27 cellular contexts compared by ENCODE assay signal in the genomic region with DNA sequence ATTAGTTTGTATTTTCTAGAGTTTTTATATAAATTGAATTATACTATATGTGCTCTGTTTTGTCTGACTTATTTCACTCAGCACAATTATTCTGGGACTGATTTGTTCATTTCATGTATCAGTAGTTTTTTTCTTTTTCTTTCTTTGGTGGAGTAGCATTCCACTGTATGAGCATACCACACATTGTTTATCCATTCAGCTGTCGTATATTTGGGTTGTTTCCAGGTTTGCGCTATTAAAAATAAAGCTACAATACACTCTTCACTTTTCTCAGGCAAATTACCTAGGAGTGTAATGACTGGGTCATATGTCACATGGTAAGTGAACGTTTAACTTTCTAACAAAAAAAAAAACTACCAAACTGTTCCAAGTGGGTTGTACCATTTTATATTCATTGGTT.
"Had no signal": no experiment of that assay in that cellular context is flagged by ENCODE, and none has a peak within 500 bp of the region (broad histone marks: within the 10 kb centered on the region; RNA-seq: fewer than 3 reads in every experiment).

No MANE protein-coding gene starts in this region.

- H3K4me1 ChIP-seq: colonic mucosa, gastrocnemius medialis, left lung, prostate gland, right atrium auricular region, sigmoid colon, suprapubic skin, transverse colon, upper lobe of right lung, uterus had no signal

- FAIRE-seq: kidney had no signal

- H3K36me3 ChIP-seq: colonic mucosa, gastrocnemius medialis, left lung, prostate gland, right atrium auricular region, sigmoid colon, spleen, suprapubic skin, transverse colon, upper lobe of right lung, uterus had no signal

- H3K27ac ChIP-seq: colonic mucosa, epithelial cell of prostate, gastrocnemius medialis, left lung, prostate gland, right atrium auricular region, sigmoid colon, skin epidermis, spleen, suprapubic skin, transverse colon, upper lobe of right lung, uterus had no signal

- H3K4me3 ChIP-seq: colonic mucosa, gastrocnemius medialis, left lung, prostate gland, right atrium auricular region, sigmoid colon, skin epidermis, spleen, suprapubic skin, transverse colon, upper lobe of right lung, uterus had no signal

- H3K9me3 ChIP-seq: colonic mucosa, gastrocnemius medialis, left lung, prostate gland, right atrium auricular region, sigmoid colon, spleen, suprapubic skin, transverse colon, upper lobe of right lung, uterus had no signal

- ATAC-seq: esophagus mucosa; gastrocnemius medialis; left cardiac atrium; left lung; naive thymus-derived CD4-positive, alpha-beta T cell; stimulated activated naive B cell treated with anti-CD40 and anti-IgM and Interleukin-4, amounts not matched to agents 10 μg/mL and 1 μg/mL and 100 μg/mL, for 72 hours; stimulated activated naive CD8-positive, alpha-beta T cell treated with anti-CD3 and anti-CD28 coated beads, Interleukin-15, amount 100 ng/mL, for 72 hours; upper lobe of right lung had no signal

- H3K27me3 ChIP-seq: colonic mucosa, gastrocnemius medialis, left lung, right atrium auricular region, sigmoid colon, spleen, suprapubic skin, transverse colon, upper lobe of right lung, uterus had no signal

- DNase-seq: colonic mucosa; effector CD8-positive, alpha-beta T cell; endodermal cell; foreskin fibroblast; gastrocnemius medialis; head of caudate nucleus; kidney; left cardiac atrium; left lung; mesenchymal stem cell; naive thymus-derived CD4-positive, alpha-beta T cell; nephron progenitor cell; nucleus accumbens; sigmoid colon; spleen; stimulated activated CD4-positive, alpha-beta T cell treated with anti-CD3 and anti-CD28 coated beads, Interleukin-2, amount 100 ng/mL, for 48 hours; stimulated activated naive B cell treated with anti-CD40 and anti-IgM and Interleukin-4, amounts not matched to agents 10 μg/mL and 1 μg/mL and 100 μg/mL, for 72 hours; stimulated activated naive CD8-positive, alpha-beta T cell treated with anti-CD3 and anti-CD28 coated beads, Interleukin-15, amount 100 ng/mL, for 72 hours; transverse colon; upper lobe of right lung; uterus had no signal
